Comparison of ENCODE assay signal across 7 cellular contexts in the genomic region with DNA sequence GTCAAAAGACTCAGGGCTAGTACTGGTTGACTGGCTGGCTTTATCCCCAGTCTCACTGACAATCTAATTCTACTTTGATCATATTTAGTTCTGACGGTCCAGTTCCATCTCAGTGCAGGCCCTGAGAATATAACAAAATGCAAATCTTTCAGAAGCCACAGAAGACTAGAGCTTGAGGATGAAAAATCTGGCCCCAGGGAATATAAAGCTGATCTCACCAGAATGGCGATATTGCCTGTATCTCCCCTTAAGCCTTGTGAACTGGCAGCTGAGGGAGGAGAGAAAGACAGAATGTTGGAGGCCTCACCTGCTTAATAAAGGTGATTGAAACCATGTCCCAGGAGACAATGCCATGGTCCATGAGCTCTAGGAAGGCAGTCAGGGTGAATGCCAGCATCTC. TPM values are rescaled to one million over a fixed set of nuclear protein-coding genes. Genes with fewer than 3 reads are reported as not detected.
A peak's percentile ranks its signal among the peaks of the same experiment; 100 is the strongest.
DNase-seq lines count a peak whose midpoint lies in the region; ATAC-seq, FAIRE-seq and TF ChIP-seq lines count a peak whose summit lies in the region.
"Not testable (repeated sequence)": the region's sequence is repeated elsewhere in the genome, so short reads cannot be mapped to it uniquely, and the experiment has no call there.

No MANE protein-coding gene starts in this region.

- H3K9me1 ChIP-seq in K562 (ENCODE audit: control insufficient read depth, insufficient read depth, low read length) = not testable (repeated sequence)

- CTCF ChIA-PET in OCI-LY7 (lab: Charles Lee; ENCODE audit: unreplicated experiment) = interaction anchor here (0.9 kb wide), 1 partner anchor 15 kb away, joined by 3 read pairs; no protein-coding TSS in a partner anchor
- CTCF ChIA-PET in activated CD8-positive, alpha-beta T cell treated with anti-CD3 and anti-CD28 coated beads, Interleukin-2, amount 10 ng/mL, durations not matched to agents 7 days and 5 days (lab: Charles Lee) = interaction anchor here (1.0 to 1.7 kb wide), 2 partner anchors 12 to 25 kb away, joined by 3 to 5 read pairs; no protein-coding TSS in a partner anchor
- CTCF ChIA-PET in K562 (lab: Yijun Ruan, JAX; ENCODE audit: low intra/inter-chr PET ratio) = not testable (repeated sequence)

- DNase-seq in Karpas-422 (peak; percentile 98), NCI-H526 (lab: John Stamatoyannopoulos, UW) (peak; percentile 90 to 91)
- not testable (repeated sequence) for DNase-seq in OCI-LY7 (ENCODE audit: low spot score); activated CD8-positive, alpha-beta T cell treated with anti-CD3 and anti-CD28 coated beads, Interleukin-2, amount 10 ng/mL, durations not matched to agents 7 days and 5 days; K562 (ENCODE audit: extremely low read depth in 1 of 4, low spot score in 3 of 4); nephron progenitor cell; stimulated activated naive B cell treated with anti-CD40 and anti-IgM and Interleukin-4, amounts not matched to agents 10 μg/mL and 1 μg/mL and 100 μg/mL, for 72 hours

- not testable (repeated sequence) for TF ChIP-seq CTCF in OCI-LY7 (conservative IDR thresholded peaks at IDR 0.05; ENCODE audit: low read length); K562 (IDR thresholded peaks at IDR 0.05 in 2 of 3, conservative IDR thresholded peaks at IDR 0.05 in 1 of 3; ENCODE audit: insufficient read depth in 2 of 3, low read depth in 1 of 3, low read length in 3 of 3); nephron progenitor cell (IDR thresholded peaks at IDR 0.05)

- H3K27ac ChIP-seq in Karpas-422 (ENCODE audit: low read length) = peak overlapping the region; percentile 100
- H3K27ac ChIP-seq in OCI-LY7 (ENCODE audit: low read depth, low read length, poor library complexity, severe bottlenecking) = peak overlapping the region; percentile 10
- not testable (repeated sequence) for H3K27ac ChIP-seq in K562 (ENCODE audit: extremely low read depth, low read depth, low read length)

- not testable (repeated sequence) for H3K27me3 ChIP-seq in Karpas-422 (ENCODE audit: low read length); K562 (ENCODE audit: control insufficient read depth in 2 of 2, insufficient read depth in 2 of 2, low read length in 2 of 2)

- FAIRE-seq in K562 (lab: Jason Lieb, UNC) = peak; percentile 32

- not testable (repeated sequence) for H3K27me3 Mint-ChIP-seq in activated CD8-positive, alpha-beta T cell treated with anti-CD3 and anti-CD28 coated beads, Interleukin-2, amount 10 ng/mL, durations not matched to agents 7 days and 5 days (ENCODE audit: low read depth); nephron progenitor cell (ENCODE audit: low read depth, poor library complexity); stimulated activated naive B cell treated with anti-CD40 and anti-IgM and Interleukin-4, amounts not matched to agents 10 μg/mL and 1 μg/mL and 100 μg/mL, for 72 hours

- H3K27ac Mint-ChIP-seq in activated CD8-positive, alpha-beta T cell treated with anti-CD3 and anti-CD28 coated beads, Interleukin-2, amount 10 ng/mL, durations not matched to agents 7 days and 5 days = peak overlapping the region; percentile 2
- H3K27ac Mint-ChIP-seq in nephron progenitor cell = peak overlapping the region; percentile 34
- H3K27ac Mint-ChIP-seq in stimulated activated naive B cell treated with anti-CD40 and anti-IgM and Interleukin-4, amounts not matched to agents 10 μg/mL and 1 μg/mL and 100 μg/mL, for 72 hours = peak overlapping the region; percentile 42

- not testable (repeated sequence) for BruUV-seq in OCI-LY7 (replicated peaks; lab: Mats Ljungman, UMichigan); K562 (replicated peaks; lab: Mats Ljungman, UMichigan)

- not testable (repeated sequence) for H3K4me3 Mint-ChIP-seq in activated CD8-positive, alpha-beta T cell treated with anti-CD3 and anti-CD28 coated beads, Interleukin-2, amount 10 ng/mL, durations not matched to agents 7 days and 5 days; nephron progenitor cell; stimulated activated naive B cell treated with anti-CD40 and anti-IgM and Interleukin-4, amounts not matched to agents 10 μg/mL and 1 μg/mL and 100 μg/mL, for 72 hours

- not testable (repeated sequence) for H3K9me3 ChIP-seq in Karpas-422 (ENCODE audit: low read length); OCI-LY7 (ENCODE audit: low read length); K562 (replicated peaks; ENCODE audit: control insufficient read depth, insufficient read depth, low read depth, low read length)

- H3K4me3 ChIP-seq in Karpas-422 (ENCODE audit: low read length); OCI-LY7 (ENCODE audit: low read depth, low read length, poor library complexity, severe bottlenecking); K562: not testable (repeated sequence)

- peaks cover 17% of the 10 kb centered on the region for H3K79me2 ChIP-seq in Karpas-422 (ENCODE audit: low read length)
- H3K79me2 ChIP-seq in OCI-LY7 (ENCODE audit: insufficient read depth, low read depth, low read length); K562 (ENCODE audit: control insufficient read depth, insufficient read depth, low read length): not testable (repeated sequence)

- intact Hi-C loops in OCI-LY7 (cut with micrococcal nuclease; ENCODE audit: unreplicated experiment); K562 (cut with micrococcal nuclease): not testable (repeated sequence)

- WGBS in K562 (ENCODE audit: insufficient coverage, low coverage, missing lambda C conversion rate) = 73% methylated on average over 2 of the region's 2 CpGs

- ATAC-seq in activated CD8-positive, alpha-beta T cell treated with anti-CD3 and anti-CD28 coated beads, Interleukin-2, amount 10 ng/mL, durations not matched to agents 7 days and 5 days; K562; stimulated activated naive B cell treated with anti-CD40 and anti-IgM and Interleukin-4, amounts not matched to agents 10 μg/mL and 1 μg/mL and 100 μg/mL, for 72 hours (replicated peaks): not testable (repeated sequence)

- in situ Hi-C loops in K562 (cut with MboI) = not testable (repeated sequence)

- TF ChIP-seq POLR2A in K562 (conservative IDR thresholded peaks at IDR 0.05) = not testable (repeated sequence)

- not testable (repeated sequence) for H2AFZ ChIP-seq in Karpas-422 (ENCODE audit: low read length); OCI-LY7 (ENCODE audit: low read length); K562 (ENCODE audit: low read depth, low read length)

- not testable (repeated sequence) for H3K9me3 Mint-ChIP-seq in activated CD8-positive, alpha-beta T cell treated with anti-CD3 and anti-CD28 coated beads, Interleukin-2, amount 10 ng/mL, durations not matched to agents 7 days and 5 days (ENCODE audit: insufficient read depth); nephron progenitor cell; stimulated activated naive B cell treated with anti-CD40 and anti-IgM and Interleukin-4, amounts not matched to agents 10 μg/mL and 1 μg/mL and 100 μg/mL, for 72 hours

- not testable (repeated sequence) for TF ChIP-seq RAD21 in K562 (CRISPR knock-in tag; conservative IDR thresholded peaks at IDR 0.05 in 1 of 2, IDR thresholded peaks at IDR 0.05 in 1 of 2)

- H3K4me1 ChIP-seq in Karpas-422 (ENCODE audit: low read length) (peaks cover 75% of the 10 kb centered on the region), OCI-LY7 (ENCODE audit: insufficient read depth, low read length, poor library complexity, severe bottlenecking) (peaks cover 20% of the 10 kb centered on the region)
- H3K4me1 ChIP-seq in K562 (replicated peaks in 1 of 2; ENCODE audit: control insufficient read depth in 2 of 2, insufficient read depth in 2 of 2, low read length in 2 of 2) = not testable (repeated sequence)

- H3K36me3 Mint-ChIP-seq in activated CD8-positive, alpha-beta T cell treated with anti-CD3 and anti-CD28 coated beads, Interleukin-2, amount 10 ng/mL, durations not matched to agents 7 days and 5 days (ENCODE audit: low read depth) = peaks cover 64% of the 10 kb centered on the region
- peaks cover 62% of the 10 kb centered on the region for H3K36me3 Mint-ChIP-seq in nephron progenitor cell (ENCODE audit: low read depth)
- H3K36me3 Mint-ChIP-seq in stimulated activated naive B cell treated with anti-CD40 and anti-IgM and Interleukin-4, amounts not matched to agents 10 μg/mL and 1 μg/mL and 100 μg/mL, for 72 hours = peaks cover 44 to 65% of the 10 kb centered on the region in 2 donors

- not testable (repeated sequence) for H3K9ac ChIP-seq in Karpas-422 (ENCODE audit: low read length); K562 (ENCODE audit: insufficient read depth in 1 of 2, low read depth in 2 of 2, low read length in 2 of 2)

- not testable (repeated sequence) for H3K4me1 Mint-ChIP-seq in activated CD8-positive, alpha-beta T cell treated with anti-CD3 and anti-CD28 coated beads, Interleukin-2, amount 10 ng/mL, durations not matched to agents 7 days and 5 days (ENCODE audit: low read depth); nephron progenitor cell; stimulated activated naive B cell treated with anti-CD40 and anti-IgM and Interleukin-4, amounts not matched to agents 10 μg/mL and 1 μg/mL and 100 μg/mL, for 72 hours

- POLR2A ChIA-PET in OCI-LY7 (lab: Charles Lee) = interaction anchor here (0.7 kb wide), 1 partner anchor 23 kb away, joined by 4 read pairs; no protein-coding TSS in a partner anchor
- POLR2A ChIA-PET in activated CD8-positive, alpha-beta T cell treated with anti-CD3 and anti-CD28 coated beads, Interleukin-2, amount 10 ng/mL, durations not matched to agents 7 days and 5 days (lab: Charles Lee) = not testable (repeated sequence)
- POLR2A ChIA-PET in K562 (lab: Yijun Ruan, JAX) = interaction anchor here (1.6 kb wide), 1 partner anchor 15 kb away, joined by 4 read pairs; no protein-coding TSS in a partner anchor

- not testable (repeated sequence) for H3K9me2 ChIP-seq in Karpas-422 (replicated peaks; ENCODE audit: insufficient read depth, low read length); OCI-LY7 (ENCODE audit: insufficient read depth, low read length)

- not testable (repeated sequence) for TF ChIP-seq EP300 in K562 (IDR thresholded peaks at IDR 0.05; ENCODE audit: low read length)

- not testable (repeated sequence) for H4K20me1 ChIP-seq in Karpas-422 (ENCODE audit: insufficient read depth, low read depth, low read length); OCI-LY7 (ENCODE audit: insufficient read depth, low read length); K562 (replicated peaks; ENCODE audit: control insufficient read depth, insufficient read depth, low read length)

- peaks cover 68% of the 10 kb centered on the region for H3K36me3 ChIP-seq in Karpas-422 (ENCODE audit: insufficient read depth, low read length)
- peaks cover 76% of the 10 kb centered on the region for H3K36me3 ChIP-seq in OCI-LY7 (ENCODE audit: insufficient read depth, low read length)
- peaks cover 57% of the 10 kb centered on the region; the same call in 1 of the 3 replicates for H3K36me3 ChIP-seq in K562 (ENCODE audit: control insufficient read depth, insufficient read depth, low read length)

- H3K4me2 ChIP-seq in Karpas-422 (ENCODE audit: low read depth, low read length, poor library complexity, severe bottlenecking) (peak overlapping the region; percentile 74), OCI-LY7 (ENCODE audit: low read length) (peak overlapping the region; percentile 3)
- not testable (repeated sequence) for H3K4me2 ChIP-seq in K562 (ENCODE audit: insufficient read depth, low read length)

RNA-seq across cellular contexts. Expression of a gene that starts 19.4 kb away (rescaled TPM):
- total RNA-seq in Karpas-422 (2014; rRNA removed; shearing (Covaris generic); ENCODE audit: low replicate concordance) = 68.1 and 91.4 TPM in 2 replicates
- 16.0 and 18.9 TPM in 2 replicates for total RNA-seq in OCI-LY7 (2014; rRNA removed; shearing (Covaris generic))
- total RNA-seq in OCI-LY7 (2022) (33.5 and 36.4 TPM in 2 replicates), K562 (2014; rRNA removed) (7.5 and 10.5 TPM in 2 replicates), K562 (2014; rRNA removed; fragmentation: Illumina TruSeq; extraction: Trizol) (10.2 and 10.6 TPM in 2 replicates), K562 (2015; rRNA removed; fragmentation: Illumina TruSeq; extraction: Trizol) (14.3 and 16.8 TPM in 2 replicates), K562 (2021) (16.5 and 19.6 TPM in 2 replicates)
- 10 to 100 TPM; 66.1 to 82.3 TPM for total RNA-seq in activated CD8-positive, alpha-beta T cell treated with anti-CD3 and anti-CD28 coated beads, Interleukin-2, amount 10 ng/mL, durations not matched to agents 7 days and 5 days
- 25.8 and 29.0 TPM in 2 replicates for total RNA-seq in K562 (2011; cell fraction: chromatin; rRNA removed; ENCODE audit: low replicate concordance)
- 10.8 and 12.8 TPM in 2 replicates for total RNA-seq in K562 (2011; cell fraction: nucleolus; rRNA removed)
- total RNA-seq in K562 (2011; cell fraction: nucleoplasm; rRNA removed) = 19.3 and 27.9 TPM in 2 replicates
- polyA plus RNA-seq in K562 (2011; rRNA removed) (16.4 and 17.6 TPM in 2 replicates), K562 (2014; fragmentation: Illumina TruSeq; extraction: Trizol) (16.4 and 21.5 TPM in 2 replicates), K562 (2014; fragmentation: Nextera tagmentation; extraction: Ambion mirVana) (10 to 100 TPM in 1 of 2 experiments, 1 to 10 TPM in 1; 8.8 to 15.9 TPM), K562 (2014; rRNA removed) (12.2 and 14.8 TPM in 2 replicates)
- 22.4 and 24.3 TPM in 2 replicates for polyA plus RNA-seq in K562 (2011; cell fraction: cytosol; rRNA removed)
- 32.1 and 38.6 TPM in 2 replicates for polyA plus RNA-seq in K562 (2011; cell fraction: nucleus; rRNA removed)
- 13.4 and 16.5 TPM in 2 replicates for polyA plus RNA-seq in K562 (2012)
- polyA minus RNA-seq in K562 (2011; rRNA and poly(A)+ RNA removed) = 20.3 and 24.0 TPM in 2 replicates
- 12.3 and 15.4 TPM in 2 replicates for polyA minus RNA-seq in K562 (2011; cell fraction: cytosol; rRNA and poly(A)+ RNA removed)
- polyA minus RNA-seq in K562 (2011; cell fraction: nucleus; rRNA and poly(A)+ RNA removed) = 9.2 and 15.8 TPM in 2 replicates
